ENCODE assay signal across 8 cellular contexts in genomic region chr5:41835625-41836024, GRCh38. TPM values are rescaled to one million over a fixed set of nuclear protein-coding genes. Genes with fewer than 3 reads are reported as not detected.
DNase-seq lines count a peak whose midpoint lies in the region; ATAC-seq lines count a peak whose summit lies in the region.

No MANE protein-coding gene starts in this region.

- peaks cover 6% of the 10 kb centered on the region for H3K4me1 ChIP-seq in mesenchymal stem cell (ENCODE audit: control insufficient read depth, insufficient read depth, low read depth, low read length)

- H4K8ac ChIP-seq in mesenchymal stem cell (ENCODE audit: low read length) = no peak overlapping the region

- no peak overlapping the region for H2BK15ac ChIP-seq in mesenchymal stem cell (ENCODE audit: low read depth, poor library complexity, severe bottlenecking)

- H3K36me3 ChIP-seq in MG63 = peaks cover 13% of the 10 kb centered on the region
- peaks cover 4 to 43% of the 10 kb centered on the region in 2 experiments for H3K36me3 ChIP-seq in mesenchymal stem cell (ENCODE audit: control insufficient read depth in 1 of 2, insufficient read depth in 2 of 2, low read depth in 1 of 2, low read length in 2 of 2)

- H4K91ac ChIP-seq in mesenchymal stem cell (ENCODE audit: low read length) = no peak overlapping the region

- H3K23ac ChIP-seq in mesenchymal stem cell (ENCODE audit: low read length in 2 of 2) = no peak overlapping the region

- no peak overlapping the region for H3K14ac ChIP-seq in mesenchymal stem cell (ENCODE audit: low read length in 2 of 2)

- DNase-seq in Ammon's horn (ENCODE audit: low spot score) (peak; percentile 45), MG63 (peak; percentile 86), brain pericyte (ENCODE audit: low read depth, low spot score) (peak; percentile 78), mesenchymal stem cell (peak; percentile 81), OCI-M1 (lab: John Stamatoyannopoulos, UW) (no peak)
- no peak for DNase-seq in activated naive CD4-positive, alpha-beta T cell treated with Interleukin-2 at 50 U/mL for 16 hours

- H2BK5ac ChIP-seq in mesenchymal stem cell (ENCODE audit: low read depth, low read length, poor library complexity, severe bottlenecking) = no peak overlapping the region

- H3K18ac ChIP-seq in mesenchymal stem cell (ENCODE audit: low read depth in 1 of 2, low read length in 2 of 2) = no peak overlapping the region

- peak overlapping the region; percentile 16 for H3K9ac ChIP-seq in mesenchymal stem cell (ENCODE audit: low read length)

- H2AK5ac ChIP-seq in mesenchymal stem cell (ENCODE audit: low read length, severe bottlenecking) = no peak overlapping the region

- H3K27me3 ChIP-seq in MG63 (no peaks in the 10 kb centered on the region), mesenchymal stem cell (ENCODE audit: control insufficient read depth in 1 of 2, insufficient read depth in 1 of 2, low read length in 2 of 2) (no peaks in the 10 kb centered on the region)

- 4% methylated on average over 3 of the region's 3 CpGs for WGBS in mesenchymal stem cell

- H3K4me3 ChIP-seq in MG63 = no peak overlapping the region
- no peak overlapping the region for H3K4me3 ChIP-seq in mesenchymal stem cell (ENCODE audit: insufficient read depth in 1 of 2, low read depth in 1 of 2, low read length in 2 of 2)

- no peak overlapping the region for H2AFZ ChIP-seq in mesenchymal stem cell (ENCODE audit: low read depth, low read length)

- no peak overlapping the region for H2BK12ac ChIP-seq in mesenchymal stem cell (ENCODE audit: low read length in 2 of 2)

- peaks cover 2% of the 10 kb centered on the region for H3K79me1 ChIP-seq in mesenchymal stem cell (replicated peaks; ENCODE audit: low read length, poor library complexity, severe bottlenecking)

- no peak overlapping the region for H2BK120ac ChIP-seq in mesenchymal stem cell (ENCODE audit: low read depth, low read length)

- H3K9me3 ChIP-seq in MG63 (no peaks in the 10 kb centered on the region), mesenchymal stem cell (ENCODE audit: control insufficient read depth, low read length) (no peaks in the 10 kb centered on the region)

- ATAC-seq in GM18502 (IDR thresholded peaks at IDR 0.05; ENCODE audit: poor library complexity, unreplicated experiment) (no peak), HG02763 (IDR thresholded peaks at IDR 0.05; ENCODE audit: unreplicated experiment) (no peak)

- H3K27ac ChIP-seq in mesenchymal stem cell (ENCODE audit: low read length, poor library complexity, severe bottlenecking) = peak overlapping the region; percentile 50

- no peak overlapping the region for H3K4ac ChIP-seq in mesenchymal stem cell (ENCODE audit: low read depth in 1 of 2, low read length in 2 of 2)

- no peak overlapping the region for H3K4me2 ChIP-seq in mesenchymal stem cell (ENCODE audit: low read length, poor library complexity, severe bottlenecking)

RNA-seq across cellular contexts. Expression of gene OXCT1, which starts 34.6 kb away (rescaled TPM):
- total RNA-seq in MG63 (2014; rRNA removed; shearing (Covaris generic); ENCODE audit: low replicate concordance) = 30.0 and 39.0 TPM in 2 replicates
- 11.0 TPM for polyA plus RNA-seq in mesenchymal stem cell (2013, experiment 1 of 2)
- 10.8 TPM for polyA plus RNA-seq in mesenchymal stem cell (2013, experiment 2 of 2)

Comparison
In these comparisons a context has a peak if more than half of its experiments do, and no peak if none do; other contexts are left out.
1. DNase-seq: peak in Ammon's horn (single experiment), MG63 (single experiment), brain pericyte (single experiment) and mesenchymal stem cell (single experiment); none in activated naive CD4-positive, alpha-beta T cell treated with Interleukin-2 at 50 U/mL for 16 hours (single experiment) and OCI-M1 (single experiment).